In the genomic region with DNA sequence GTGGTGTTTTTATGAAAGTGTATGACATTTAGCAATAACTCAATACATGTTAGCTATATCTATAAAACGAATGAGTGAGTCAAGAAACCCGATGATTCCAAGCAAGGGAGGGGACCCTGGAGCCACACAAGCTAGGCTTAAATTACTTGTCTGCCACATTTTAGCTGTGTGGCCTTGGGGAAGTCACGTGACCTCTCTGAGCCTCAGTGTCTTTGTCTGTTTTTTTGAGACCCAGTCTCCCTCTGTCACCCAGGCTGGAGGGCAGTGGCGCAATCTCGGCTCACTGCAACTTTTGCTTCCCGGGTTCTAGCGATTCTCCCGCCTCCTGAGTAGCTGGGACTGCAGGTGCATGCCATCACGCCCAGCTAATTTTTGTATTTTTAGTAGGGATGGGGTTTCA, we compare ENCODE assay signal across 30 cellular contexts. TPM values are rescaled to one million over a fixed set of nuclear protein-coding genes. Genes with fewer than 3 reads are reported as not detected.
"Had no signal": no experiment of that assay in that cellular context is flagged by ENCODE, and none has a peak within 500 bp of the region (broad histone marks: within the 10 kb centered on the region; RNA-seq: fewer than 3 reads in every experiment).

No MANE protein-coding gene starts in this region.

- H3K27ac ChIP-seq: neural progenitor cell, ovary, parathyroid adenoma, psoas muscle, skin epidermis, spleen, suprapubic skin, testis, tibial artery, transverse colon, upper lobe of right lung, uterus had no signal

- H3K27ac Mint-ChIP-seq: natural killer cell; nephron; neural progenitor cell; progenitor cell of endocrine pancreas; stimulated activated memory B cell treated with anti-CD40 and anti-IgM and Interleukin-4, amounts not matched to agents 10 μg/mL and 1 μg/mL and 100 μg/mL, for 72 hours; stimulated activated naive CD8-positive, alpha-beta T cell treated with anti-CD3 and anti-CD28 coated beads, Interleukin-15, amount 100 ng/mL, for 72 hours; type B pancreatic cell had no signal

- H3K9ac ChIP-seq: neural progenitor cell, parathyroid adenoma had no signal

- H3K79me2 ChIP-seq: parathyroid adenoma had no signal

- H3K4me1 Mint-ChIP-seq: natural killer cell; nephron; stimulated activated memory B cell treated with anti-CD40 and anti-IgM and Interleukin-4, amounts not matched to agents 10 μg/mL and 1 μg/mL and 100 μg/mL, for 72 hours; stimulated activated naive CD8-positive, alpha-beta T cell treated with anti-CD3 and anti-CD28 coated beads, Interleukin-15, amount 100 ng/mL, for 72 hours had no signal

- H3K9me3 Mint-ChIP-seq: natural killer cell; nephron; neural progenitor cell; stimulated activated naive CD8-positive, alpha-beta T cell treated with anti-CD3 and anti-CD28 coated beads, Interleukin-15, amount 100 ng/mL, for 72 hours; type B pancreatic cell had no signal

- DNase-seq: natural killer cell; occipital lobe; ovary; psoas muscle; right cardiac atrium; spleen; stimulated activated CD4-positive, alpha-beta T cell treated with anti-CD3 and anti-CD28 coated beads, Interleukin-12 subunit alpha, Interleukin-12 subunit beta, amount 100 ng/mL, for 4 hours; stimulated activated CD4-positive, alpha-beta T cell treated with anti-CD3 and anti-CD28 coated beads, Interleukin-1b, Interleukin-23, amount 100 ng/mL, for 48 hours; stimulated activated CD4-positive, alpha-beta T cell treated with anti-CD3 and anti-CD28 coated beads, Interleukin-4, amount 100 ng/mL, for 1 hour; stimulated activated CD4-positive, alpha-beta T cell treated with anti-CD3 and anti-CD28 coated beads, Interleukin-4, amount 100 ng/mL, for 4 hours; stimulated activated CD8-positive, alpha-beta memory T cell treated with anti-CD3 and anti-CD28 coated beads, Interleukin-4, amount 100 ng/mL, for 48 hours; stimulated activated naive CD4-positive, alpha-beta T cell; stimulated activated naive CD8-positive, alpha-beta T cell treated with anti-CD3 and anti-CD28 coated beads, Interleukin-15, amount 100 ng/mL, for 72 hours; stimulated activated naive CD8-positive, alpha-beta T cell treated with anti-CD3 and anti-CD28 coated beads, Interleukin-15, Interleukin-2, amounts not matched to agents 100 U/mL and 50 U/mL, for 24 hours; substantia nigra; testis; tibial artery; transverse colon; upper lobe of right lung; uterus had no signal

- H3K36me3 Mint-ChIP-seq: natural killer cell; neural progenitor cell; stimulated activated memory B cell treated with anti-CD40 and anti-IgM and Interleukin-4, amounts not matched to agents 10 μg/mL and 1 μg/mL and 100 μg/mL, for 72 hours; type B pancreatic cell had no signal

- H3K27me3 ChIP-seq: neural progenitor cell, ovary, suprapubic skin, testis, tibial artery, transverse colon, upper lobe of right lung, uterus had no signal

- H3K4me2 ChIP-seq: neural progenitor cell, smooth muscle cell had no signal

- H3K27me3 Mint-ChIP-seq: type B pancreatic cell had no signal

- ATAC-seq: natural killer cell; psoas muscle; right cardiac atrium; sciatic nerve; stimulated activated memory B cell treated with anti-CD40 and anti-IgM and Interleukin-4, amounts not matched to agents 10 μg/mL and 1 μg/mL and 100 μg/mL, for 72 hours; stimulated activated naive CD8-positive, alpha-beta T cell treated with anti-CD3 and anti-CD28 coated beads, Interleukin-15, amount 100 ng/mL, for 72 hours; stimulated activated naive CD8-positive, alpha-beta T cell treated with anti-CD3 and anti-CD28 coated beads, Interleukin-15, Interleukin-2, amounts not matched to agents 100 U/mL and 50 U/mL, for 24 hours had no signal

- H3K36me3 ChIP-seq: neural progenitor cell, ovary, spleen, suprapubic skin, tibial artery, transverse colon, upper lobe of right lung, uterus had no signal

- H3K9me3 ChIP-seq: ovary, psoas muscle, spleen, suprapubic skin, testis, tibial artery, transverse colon, upper lobe of right lung, uterus had no signal

- H3K4me3 Mint-ChIP-seq: natural killer cell; nephron; neural progenitor cell; stimulated activated memory B cell treated with anti-CD40 and anti-IgM and Interleukin-4, amounts not matched to agents 10 μg/mL and 1 μg/mL and 100 μg/mL, for 72 hours; stimulated activated naive CD8-positive, alpha-beta T cell treated with anti-CD3 and anti-CD28 coated beads, Interleukin-15, amount 100 ng/mL, for 72 hours; type B pancreatic cell had no signal

- H3K4me3 ChIP-seq: neural progenitor cell, ovary, psoas muscle, skin epidermis, smooth muscle cell, spleen, suprapubic skin, testis, tibial artery, transverse colon, upper lobe of right lung, uterus had no signal

- H2AFZ ChIP-seq: neural progenitor cell, parathyroid adenoma had no signal

- H3K4me1 ChIP-seq: neural progenitor cell, parathyroid adenoma, psoas muscle, spleen, suprapubic skin, testis, tibial artery, transverse colon, upper lobe of right lung, uterus had no signal

RNA-seq across cellular contexts. Expression of a gene that starts 39.2 kb away (rescaled TPM):
- total RNA-seq: natural killer cell had no signal
